8 cellular contexts compared by ENCODE assay signal in genomic region chr7:129376076-129376777, GRCh38. TPM values are rescaled to one million over a fixed set of nuclear protein-coding genes. Genes with fewer than 3 reads are reported as not detected.
A peak's percentile ranks its signal among the peaks of the same experiment; 100 is the strongest.
DNase-seq lines count a peak whose midpoint lies in the region; ATAC-seq and TF ChIP-seq lines count a peak whose summit lies in the region.

No MANE protein-coding gene starts in this region.

- H3K4me1 Mint-ChIP-seq in CD14-positive monocyte: peaks cover 21% of the 10 kb centered on the region
- H3K4me1 Mint-ChIP-seq in activated CD8-positive, alpha-beta T cell treated with anti-CD3 and anti-CD28 coated beads for 36 hours (ENCODE audit: low read depth): peaks cover 22% of the 10 kb centered on the region

- no peaks in the 10 kb centered on the region for H3K27me3 Mint-ChIP-seq in CD14-positive monocyte (ENCODE audit: low read depth in 3 of 3)
- no peaks in the 10 kb centered on the region for H3K27me3 Mint-ChIP-seq in activated CD8-positive, alpha-beta T cell treated with anti-CD3 and anti-CD28 coated beads for 36 hours

- H3K9me3 ChIP-seq in prostate gland: no peaks in the 10 kb centered on the region

- CTCF ChIA-PET in activated CD8-positive, alpha-beta T cell treated with anti-CD3 and anti-CD28 coated beads for 36 hours (lab: Charles Lee): interaction anchor here (0.6 to 9.0 kb wide), 43 partner anchors 9 to 606 kb away, joined by 3 to 97 read pairs (median 4); partner anchors contain the start of gene STRIP2

- no peak overlapping the region for H3K27ac Mint-ChIP-seq in CD14-positive monocyte
- no peak overlapping the region for H3K27ac Mint-ChIP-seq in activated CD8-positive, alpha-beta T cell treated with anti-CD3 and anti-CD28 coated beads for 36 hours

- H3K36me3 Mint-ChIP-seq in CD14-positive monocyte: peaks cover 16 to 17% of the 10 kb centered on the region in 2 donors
- H3K36me3 Mint-ChIP-seq in activated CD8-positive, alpha-beta T cell treated with anti-CD3 and anti-CD28 coated beads for 36 hours (ENCODE audit: low read depth): no peaks in the 10 kb centered on the region

- H3K27ac ChIP-seq in prostate gland: no peak overlapping the region

- no peak overlapping the region for H3K4me3 Mint-ChIP-seq in CD14-positive monocyte
- no peak overlapping the region for H3K4me3 Mint-ChIP-seq in activated CD8-positive, alpha-beta T cell treated with anti-CD3 and anti-CD28 coated beads for 36 hours

- 85% methylated on average over 6 of the region's 6 CpGs for WGBS in prostate gland

- H3K4me1 ChIP-seq in prostate gland (replicated peaks): no peaks in the 10 kb centered on the region

- TF ChIP-seq CTCF in CD14-positive monocyte (IDR thresholded peaks at IDR 0.05) (peak; percentile 61), fibroblast of mammary gland (conservative IDR thresholded peaks at IDR 0.05; ENCODE audit: control insufficient read depth, insufficient read depth, low read depth, low read length) (peak; percentile 58), prostate gland (IDR thresholded peaks at IDR 0.05) (peak in 3 of 4 experiments; percentile 15 to 54 (median 32))
- TF ChIP-seq CTCF in activated CD8-positive, alpha-beta T cell treated with anti-CD3 and anti-CD28 coated beads for 36 hours (IDR thresholded peaks at IDR 0.05): peak; percentile 73

- H3K36me3 ChIP-seq in prostate gland: no peaks in the 10 kb centered on the region

- ATAC-seq in GM21529 (IDR thresholded peaks at IDR 0.05; ENCODE audit: unreplicated experiment) (peak; percentile 63), HG03175 (IDR thresholded peaks at IDR 0.05; ENCODE audit: unreplicated experiment) (no peak), HG03108 (IDR thresholded peaks at IDR 0.05; ENCODE audit: unreplicated experiment) (no peak)
- peak; percentile 78 for ATAC-seq in activated CD8-positive, alpha-beta T cell treated with anti-CD3 and anti-CD28 coated beads for 36 hours

- no peaks in the 10 kb centered on the region for H3K9me3 Mint-ChIP-seq in CD14-positive monocyte
- no peaks in the 10 kb centered on the region for H3K9me3 Mint-ChIP-seq in activated CD8-positive, alpha-beta T cell treated with anti-CD3 and anti-CD28 coated beads for 36 hours

- H3K4me3 ChIP-seq in fibroblast of mammary gland (ENCODE audit: control insufficient read depth, low read depth, low read length) (no peak overlapping the region), prostate gland (no peak overlapping the region)

- intact Hi-C loops in CD14-positive monocyte (cut with micrococcal nuclease): no loop called here
- intact Hi-C loops in activated CD8-positive, alpha-beta T cell treated with anti-CD3 and anti-CD28 coated beads for 36 hours (cut with micrococcal nuclease): no loop called here
- intact Hi-C loops in prostate gland (cut with DNase I): no loop called here

- DNase-seq in CD14-positive monocyte (ENCODE audit: low spot score) (no peak), NCI-H2227 (lab: John Stamatoyannopoulos, UW; ENCODE audit: unreplicated experiment) (peak; percentile 55), fibroblast of mammary gland (ENCODE audit: low read depth) (peak; percentile 38), prostate gland (ENCODE audit: low spot score) (peak; percentile 21)
- peak; percentile 80 for DNase-seq in activated CD8-positive, alpha-beta T cell treated with anti-CD3 and anti-CD28 coated beads for 36 hours

- TF ChIP-seq POLR2A in prostate gland (IDR thresholded peaks at IDR 0.05): no peak

- POLR2A ChIA-PET in activated CD8-positive, alpha-beta T cell treated with anti-CD3 and anti-CD28 coated beads for 36 hours (lab: Charles Lee): no interaction called here

- no peaks in the 10 kb centered on the region for H3K27me3 ChIP-seq in prostate gland (replicated peaks; ENCODE audit: insufficient read depth)

RNA-seq across cellular contexts. Expression of gene STRIP2, which starts 58.0 kb away (rescaled TPM):
- polyA plus RNA-seq in CD14-positive monocyte: under 1 TPM in 1 of 2 donors, not detected in 1; 0.11 TPM
- total RNA-seq in activated CD8-positive, alpha-beta T cell treated with anti-CD3 and anti-CD28 coated beads for 36 hours: 10 to 100 TPM; 12.2 to 13.1 TPM
- total RNA-seq in prostate gland: 1 to 10 TPM; 1.1 to 5.5 TPM

Comparison
In these comparisons a context has a peak if more than half of its experiments do, and no peak if none do; other contexts are left out.
1. ATAC-seq: peak in GM21529 (single experiment) and activated CD8-positive, alpha-beta T cell treated with anti-CD3 and anti-CD28 coated beads for 36 hours (single experiment); none in HG03175 (single experiment) and HG03108 (single experiment).
2. Peak in every context shown above with its lines, with median percentiles within 50 percentile points of each other: CTCF ChIP-seq.